8 cellular contexts compared by ENCODE assay signal in genomic region chr7:134636008-134636449, GRCh38. TPM values are rescaled to one million over a fixed set of nuclear protein-coding genes. Genes with fewer than 3 reads are reported as not detected.
DNase-seq lines count a peak whose midpoint lies in the region; ATAC-seq and TF ChIP-seq lines count a peak whose summit lies in the region.

No MANE protein-coding gene starts in this region.

- no peak overlapping the region for H3K4me3 ChIP-seq in OCI-LY7 (ENCODE audit: low read depth, low read length, poor library complexity, severe bottlenecking)

- POLR2A ChIA-PET in activated CD4-positive, alpha-beta T cell treated with anti-CD3 and anti-CD28 coated beads, Interleukin-2, amount 10 ng/mL, durations not matched to agents 7 days and 5 days (lab: Charles Lee) = no interaction called here
- POLR2A ChIA-PET in OCI-LY7 (lab: Charles Lee) = interaction anchor here (0.7 to 6.0 kb wide), 2 partner anchors 10 to 16 kb away, joined by 3 to 81 read pairs; partner anchors contain the start of gene BPGM

- H3K9me2 ChIP-seq in OCI-LY7 (ENCODE audit: insufficient read depth, low read length) = no peaks in the 10 kb centered on the region

- CTCF ChIA-PET in activated CD4-positive, alpha-beta T cell treated with anti-CD3 and anti-CD28 coated beads, Interleukin-2, amount 10 ng/mL, durations not matched to agents 7 days and 5 days (lab: Charles Lee) = interaction anchor here (1.0 to 4.0 kb wide), 5 partner anchors 10 to 534 kb away, joined by 3 to 29 read pairs (median 3); partner anchors contain the start of genes BPGM and CYREN
- CTCF ChIA-PET in OCI-LY7 (lab: Charles Lee; ENCODE audit: unreplicated experiment) = interaction anchor here (1.0 kb wide), 1 partner anchor 23 kb away, joined by 7 read pairs; no protein-coding TSS in a partner anchor

- H3K4me2 ChIP-seq in OCI-LY7 (ENCODE audit: low read length) = no peak overlapping the region

- no peak for TF ChIP-seq CTCF in OCI-LY7 (conservative IDR thresholded peaks at IDR 0.05; ENCODE audit: low read length)

- no TSS peak for BruUV-seq in OCI-LY7 (replicated peaks; lab: Mats Ljungman, UMichigan)

- H3K4me1 ChIP-seq in OCI-LY7 (ENCODE audit: insufficient read depth, low read length, poor library complexity, severe bottlenecking) = no peaks in the 10 kb centered on the region

- no peaks in the 10 kb centered on the region for H3K36me3 ChIP-seq in OCI-LY7 (ENCODE audit: insufficient read depth, low read length)

- peaks cover 3% of the 10 kb centered on the region for H3K9me3 Mint-ChIP-seq in activated CD4-positive, alpha-beta T cell treated with anti-CD3 and anti-CD28 coated beads, Interleukin-2, amount 10 ng/mL, durations not matched to agents 7 days and 5 days
- no peaks in the 10 kb centered on the region for H3K9me3 Mint-ChIP-seq in activated naive CD8-positive, alpha-beta T cell treated with anti-CD3 and anti-CD28 coated beads for 36 hours

- no peaks in the 10 kb centered on the region for H3K79me2 ChIP-seq in OCI-LY7 (ENCODE audit: insufficient read depth, low read depth, low read length)

- peaks cover 2% of the 10 kb centered on the region for H3K27me3 Mint-ChIP-seq in activated CD4-positive, alpha-beta T cell treated with anti-CD3 and anti-CD28 coated beads, Interleukin-2, amount 10 ng/mL, durations not matched to agents 7 days and 5 days
- no peaks in the 10 kb centered on the region for H3K27me3 Mint-ChIP-seq in activated naive CD8-positive, alpha-beta T cell treated with anti-CD3 and anti-CD28 coated beads for 36 hours

- peaks cover 11% of the 10 kb centered on the region for H3K36me3 Mint-ChIP-seq in activated CD4-positive, alpha-beta T cell treated with anti-CD3 and anti-CD28 coated beads, Interleukin-2, amount 10 ng/mL, durations not matched to agents 7 days and 5 days (ENCODE audit: low read depth)
- H3K36me3 Mint-ChIP-seq in activated naive CD8-positive, alpha-beta T cell treated with anti-CD3 and anti-CD28 coated beads for 36 hours = peaks cover 3% of the 10 kb centered on the region

- no peaks in the 10 kb centered on the region for H3K9me3 ChIP-seq in OCI-LY7 (ENCODE audit: low read length)

- no peak overlapping the region for H3K4me3 Mint-ChIP-seq in activated CD4-positive, alpha-beta T cell treated with anti-CD3 and anti-CD28 coated beads, Interleukin-2, amount 10 ng/mL, durations not matched to agents 7 days and 5 days
- H3K4me3 Mint-ChIP-seq in activated naive CD8-positive, alpha-beta T cell treated with anti-CD3 and anti-CD28 coated beads for 36 hours = peak overlapping the region; percentile 3

- H2AFZ ChIP-seq in OCI-LY7 (ENCODE audit: low read length) = no peak overlapping the region

- ATAC-seq in HG03045 (IDR thresholded peaks at IDR 0.05; ENCODE audit: unreplicated experiment) = peak; percentile 90
- peak; percentile 45 for ATAC-seq in stimulated activated naive CD8-positive, alpha-beta T cell treated with anti-CD3 and anti-CD28 coated beads, Interleukin-15, Interleukin-2, amounts not matched to agents 100 U/mL and 50 U/mL, for 24 hours

- intact Hi-C loops in OCI-LY7 (cut with micrococcal nuclease; ENCODE audit: unreplicated experiment) = no loop called here

- H3K27ac Mint-ChIP-seq in activated CD4-positive, alpha-beta T cell treated with anti-CD3 and anti-CD28 coated beads, Interleukin-2, amount 10 ng/mL, durations not matched to agents 7 days and 5 days = peak overlapping the region; percentile 42
- peak overlapping the region; percentile 76 for H3K27ac Mint-ChIP-seq in activated naive CD8-positive, alpha-beta T cell treated with anti-CD3 and anti-CD28 coated beads for 36 hours

- peaks cover 42% of the 10 kb centered on the region for H3K4me1 Mint-ChIP-seq in activated CD4-positive, alpha-beta T cell treated with anti-CD3 and anti-CD28 coated beads, Interleukin-2, amount 10 ng/mL, durations not matched to agents 7 days and 5 days
- peaks cover 36% of the 10 kb centered on the region for H3K4me1 Mint-ChIP-seq in activated naive CD8-positive, alpha-beta T cell treated with anti-CD3 and anti-CD28 coated beads for 36 hours

- DNase-seq in activated CD4-positive, alpha-beta T cell treated with anti-CD3 and anti-CD28 coated beads, Interleukin-2, amount 10 ng/mL, durations not matched to agents 7 days and 5 days = no peak
- no peak for DNase-seq in activated CD4-positive, alpha-beta T cell treated with anti-CD3 and anti-CD28 coated beads, Interleukin-2, amount 50 U/mL, for 48 hours
- DNase-seq in activated naive CD8-positive, alpha-beta T cell treated with anti-CD3 and anti-CD28 coated beads for 36 hours = peak; percentile 8
- no peak for DNase-seq in stimulated activated naive CD8-positive, alpha-beta T cell treated with anti-CD3 and anti-CD28 coated beads, Interleukin-15, Interleukin-2, amounts not matched to agents 100 U/mL and 50 U/mL, for 24 hours
- DNase-seq in OCI-LY7 (ENCODE audit: low spot score) (no peak), iPS-NIHi7 (ENCODE audit: extremely low spot score) (no peak), pons (ENCODE audit: low spot score) (no peak)

- no peak overlapping the region for H3K27ac ChIP-seq in OCI-LY7 (ENCODE audit: low read depth, low read length, poor library complexity, severe bottlenecking)

- no peaks in the 10 kb centered on the region for H4K20me1 ChIP-seq in OCI-LY7 (ENCODE audit: insufficient read depth, low read length)

RNA-seq across cellular contexts. Expression of gene BPGM, which starts 10.6 kb away (rescaled TPM):
- 10 to 100 TPM; 14.6 to 15.5 TPM for total RNA-seq in activated CD4-positive, alpha-beta T cell treated with anti-CD3 and anti-CD28 coated beads, Interleukin-2, amount 10 ng/mL, durations not matched to agents 7 days and 5 days
- total RNA-seq in activated naive CD8-positive, alpha-beta T cell treated with anti-CD3 and anti-CD28 coated beads for 36 hours = 10 to 100 TPM; 16.3 to 17.4 TPM
- 18.7 and 23.5 TPM in 2 replicates for total RNA-seq in OCI-LY7 (2014; rRNA removed; shearing (Covaris generic))
- total RNA-seq in OCI-LY7 (2022) = 16.6 and 20.6 TPM in 2 replicates
